ENCODE assay signal across 24 cellular contexts in the genomic region with DNA sequence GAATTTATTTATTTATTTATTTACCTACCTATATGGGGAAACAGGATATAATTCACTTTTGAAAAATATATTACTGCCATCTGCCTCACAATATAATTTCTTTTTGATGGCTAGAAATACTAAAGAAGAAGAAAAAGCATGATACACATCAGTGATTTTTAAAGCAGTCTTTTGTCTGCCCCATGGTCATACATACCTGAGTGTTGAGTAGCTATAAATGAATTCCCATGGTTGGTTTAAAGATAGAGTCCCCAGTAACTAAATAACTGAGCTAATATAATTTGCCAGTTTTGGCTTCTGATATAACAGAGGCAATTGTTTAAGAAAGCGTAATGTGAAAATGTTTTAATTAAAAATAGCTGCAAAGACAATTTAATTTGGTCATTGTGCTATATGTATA.
"Had no signal": no experiment of that assay in that cellular context is flagged by ENCODE, and none has a peak within 500 bp of the region (broad histone marks: within the 10 kb centered on the region; RNA-seq: fewer than 3 reads in every experiment).

No MANE protein-coding gene starts in this region.

- H3K27me3 Mint-ChIP-seq: activated naive CD4-positive, alpha-beta T cell treated with anti-CD3 and anti-CD28 coated beads, Interleukin-2, amount 10 ng/mL, durations not matched to agents 7 days and 5 days; activated naive CD8-positive, alpha-beta T cell treated with anti-CD3 and anti-CD28 coated beads, Interleukin-2, amount 10 ng/mL, durations not matched to agents 7 days and 5 days had no signal

- H3K36me3 Mint-ChIP-seq: activated naive CD4-positive, alpha-beta T cell treated with anti-CD3 and anti-CD28 coated beads, Interleukin-2, amount 10 ng/mL, durations not matched to agents 7 days and 5 days; activated naive CD8-positive, alpha-beta T cell treated with anti-CD3 and anti-CD28 coated beads, Interleukin-2, amount 10 ng/mL, durations not matched to agents 7 days and 5 days had no signal

- DNase-seq: activated CD4-positive, alpha-beta T cell treated with anti-CD3 and anti-CD28 coated beads for 36 hours; activated CD4-positive, alpha-beta T cell treated with anti-CD3 and anti-CD28 coated beads, Interleukin-2, amount 50 U/mL, for 4 hours; activated CD4-positive, CD25-positive, alpha-beta regulatory T cell; activated CD8-positive, alpha-beta memory T cell treated with anti-CD3 and anti-CD28 coated beads, Interleukin-2, amount 50 U/mL, for 4 hours; activated effector memory CD4-positive, alpha-beta T cell treated with anti-CD3 and anti-CD28 coated beads, Interleukin-2, amount 50 U/mL, for 16 hours; activated naive CD4-positive, alpha-beta T cell treated with anti-CD3 and anti-CD28 coated beads, Interleukin-2, amount 10 ng/mL, durations not matched to agents 7 days and 5 days; activated naive CD8-positive, alpha-beta T cell treated with anti-CD3 and anti-CD28 coated beads, Interleukin-2, amount 10 ng/mL, durations not matched to agents 7 days and 5 days; activated T-cell treated with anti-CD3 and anti-CD28 coated beads, Interleukin-2, amount 50 U/mL, for 1 hour; dermis blood vessel endothelial cell; effector CD4-positive, alpha-beta T cell; gastrocnemius medialis; left ventricle myocardium inferior; mucosa of descending colon; right lobe of liver; stimulated activated CD4-positive, alpha-beta T cell treated with anti-CD3 and anti-CD28 coated beads, Interleukin-12 subunit alpha, Interleukin-12 subunit beta, amount 100 ng/mL, for 4 hours; stimulated activated CD4-positive, alpha-beta T cell treated with anti-CD3 and anti-CD28 coated beads, Interleukin-4, amount 100 ng/mL, for 1 hour; stimulated activated naive CD8-positive, alpha-beta T cell treated with anti-CD3 and anti-CD28 coated beads, Interleukin-15, Interleukin-2, amounts not matched to agents 100 U/mL and 50 U/mL, for 24 hours; T-helper 1 cell; testis; transverse colon had no signal

- ATAC-seq: activated CD4-positive, alpha-beta T cell treated with anti-CD3 and anti-CD28 coated beads for 36 hours; gastrocnemius medialis; mucosa of descending colon; stimulated activated naive CD8-positive, alpha-beta T cell treated with anti-CD3 and anti-CD28 coated beads, Interleukin-15, Interleukin-2, amounts not matched to agents 100 U/mL and 50 U/mL, for 24 hours had no signal

- H3K9me3 Mint-ChIP-seq: activated naive CD4-positive, alpha-beta T cell treated with anti-CD3 and anti-CD28 coated beads, Interleukin-2, amount 10 ng/mL, durations not matched to agents 7 days and 5 days; activated naive CD8-positive, alpha-beta T cell treated with anti-CD3 and anti-CD28 coated beads, Interleukin-2, amount 10 ng/mL, durations not matched to agents 7 days and 5 days; activated T-helper 1 cell treated with anti-CD3 and anti-CD28 coated beads, Interleukin-12 subunit alpha, Interleukin-12 subunit beta, Interleukin-2, Interleukin-4 antibody, amounts not matched to agents 30 ng/mL and 10 ng/mL and 1 ng/mL, durations not matched to agents 14 hours and 24 hours and 36 hours; central memory CD8-positive, alpha-beta T cell; T-helper 2 cell treated with Interferon-gamma antibody and Interleukin-4, amounts not matched to agents 5 μg/mL and 100 μg/mL, for 36 hours had no signal

- H3K4me1 Mint-ChIP-seq: activated CD4-positive, alpha-beta T cell treated with anti-CD3 and anti-CD28 coated beads for 36 hours; activated naive CD4-positive, alpha-beta T cell treated with anti-CD3 and anti-CD28 coated beads, Interleukin-2, amount 10 ng/mL, durations not matched to agents 7 days and 5 days; activated naive CD8-positive, alpha-beta T cell treated with anti-CD3 and anti-CD28 coated beads, Interleukin-2, amount 10 ng/mL, durations not matched to agents 7 days and 5 days; central memory CD8-positive, alpha-beta T cell; nephron had no signal

- H3K4me3 Mint-ChIP-seq: activated CD4-positive, alpha-beta T cell treated with anti-CD3 and anti-CD28 coated beads for 36 hours; activated naive CD4-positive, alpha-beta T cell treated with anti-CD3 and anti-CD28 coated beads, Interleukin-2, amount 10 ng/mL, durations not matched to agents 7 days and 5 days; activated naive CD8-positive, alpha-beta T cell treated with anti-CD3 and anti-CD28 coated beads, Interleukin-2, amount 10 ng/mL, durations not matched to agents 7 days and 5 days; activated T-helper 1 cell treated with anti-CD3 and anti-CD28 coated beads, Interleukin-12 subunit alpha, Interleukin-12 subunit beta, Interleukin-2, Interleukin-4 antibody, amounts not matched to agents 30 ng/mL and 10 ng/mL and 1 ng/mL, durations not matched to agents 14 hours and 24 hours and 36 hours; central memory CD8-positive, alpha-beta T cell; nephron; T-helper 2 cell treated with Interferon-gamma antibody and Interleukin-4, amounts not matched to agents 5 μg/mL and 100 μg/mL, for 36 hours had no signal

- H3K27ac Mint-ChIP-seq: activated CD4-positive, alpha-beta T cell treated with anti-CD3 and anti-CD28 coated beads for 36 hours; activated naive CD4-positive, alpha-beta T cell treated with anti-CD3 and anti-CD28 coated beads, Interleukin-2, amount 10 ng/mL, durations not matched to agents 7 days and 5 days; activated naive CD8-positive, alpha-beta T cell treated with anti-CD3 and anti-CD28 coated beads, Interleukin-2, amount 10 ng/mL, durations not matched to agents 7 days and 5 days; activated T-helper 1 cell treated with anti-CD3 and anti-CD28 coated beads, Interleukin-12 subunit alpha, Interleukin-12 subunit beta, Interleukin-2, Interleukin-4 antibody, amounts not matched to agents 30 ng/mL and 10 ng/mL and 1 ng/mL, durations not matched to agents 14 hours and 24 hours and 36 hours; T-helper 2 cell treated with Interferon-gamma antibody and Interleukin-4, amounts not matched to agents 5 μg/mL and 100 μg/mL, for 36 hours had no signal
